ENCODE assay signal across 19 cellular contexts in genomic region chr6:119255492-119255891, GRCh38.
"Had no signal": no experiment of that assay in that cellular context is flagged by ENCODE, and none has a peak within 500 bp of the region (broad histone marks: within the 10 kb centered on the region; RNA-seq: fewer than 3 reads in every experiment).

No MANE protein-coding gene starts in this region.

- H2AFZ ChIP-seq: hepatocyte had no signal

- H3K4me2 ChIP-seq: hepatocyte had no signal

- H3K27ac ChIP-seq: cardiac muscle cell, hepatocyte, ovary, sigmoid colon, thoracic aorta, upper lobe of left lung, VCaP had no signal

- H3K4me3 ChIP-seq: cardiac muscle cell, hepatocyte, ovary, sigmoid colon, thoracic aorta, upper lobe of left lung had no signal

- DNase-seq: activated CD4-positive, alpha-beta T cell treated with anti-CD3 and anti-CD28 coated beads, Interleukin-2, amount 50 U/mL, for 4 hours; activated CD4-positive, CD25-positive, alpha-beta regulatory T cell treated with anti-CD3 and anti-CD28 coated beads, Interleukin-2, amount 50 U/mL, for 72 hours; activated T-cell treated with anti-CD3 and anti-CD28 coated beads, Interleukin-2, amount 50 U/mL, for 24 hours; amygdala; left cardiac atrium; mesenchymal stem cell; natural killer cell; ovary; sigmoid colon; stimulated activated CD4-positive, alpha-beta T cell treated with anti-CD3 and anti-CD28 coated beads, Interleukin-4, amount 100 ng/mL, for 24 hours; T-helper 2 cell; upper lobe of left lung had no signal

- H3K27me3 ChIP-seq: cardiac muscle cell, hepatocyte, ovary, sigmoid colon, upper lobe of left lung had no signal

- H3K9me3 Mint-ChIP-seq: activated naive CD4-positive, alpha-beta T cell treated with anti-CD3 and anti-CD28 coated beads, Interleukin-2, amount 50 U/mL, for 24 hours; activated T-cell treated with anti-CD3 and anti-CD28 coated beads, Interleukin-2, amount 50 U/mL, for 24 hours; natural killer cell; stimulated activated effector memory CD8-positive, alpha-beta T cell treated with anti-CD3 and anti-CD28 coated beads, Interleukin-12 subunit alpha, Interleukin-12 subunit beta, amount 100 ng/mL, for 72 hours had no signal

- H3K36me3 ChIP-seq: cardiac muscle cell, ovary, sigmoid colon, thoracic aorta, upper lobe of left lung had no signal

- H3K27ac Mint-ChIP-seq: activated naive CD4-positive, alpha-beta T cell treated with anti-CD3 and anti-CD28 coated beads, Interleukin-2, amount 50 U/mL, for 24 hours; activated T-cell treated with anti-CD3 and anti-CD28 coated beads, Interleukin-2, amount 50 U/mL, for 24 hours; natural killer cell had no signal

- ATAC-seq: left cardiac atrium; natural killer cell; stimulated activated effector memory CD8-positive, alpha-beta T cell treated with anti-CD3 and anti-CD28 coated beads, Interleukin-12 subunit alpha, Interleukin-12 subunit beta, amount 100 ng/mL, for 72 hours had no signal

- FAIRE-seq: islet of Langerhans had no signal

- H3K36me3 Mint-ChIP-seq: natural killer cell had no signal

- H3K9me3 ChIP-seq: ovary, sigmoid colon, thoracic aorta, upper lobe of left lung had no signal
